1 cellular context compared by ENCODE assay signal in genomic region chr14:89498836-89499235, GRCh38.
TF ChIP-seq lines count a peak whose summit lies in the region.

No MANE protein-coding gene starts in this region.

TF ChIP-seq in GM23338, 12 proteins besides CTCF, POLR2A, EP300 and RAD21 (continued from another document):
- TF ChIP-seq REST (IDR thresholded peaks at IDR 0.05; ENCODE audit: unreplicated experiment) (no peak), JUNB (IDR thresholded peaks at IDR 0.05; ENCODE audit: unreplicated experiment) (no peak)
